22 cellular contexts compared by ENCODE assay signal in the genomic region with DNA sequence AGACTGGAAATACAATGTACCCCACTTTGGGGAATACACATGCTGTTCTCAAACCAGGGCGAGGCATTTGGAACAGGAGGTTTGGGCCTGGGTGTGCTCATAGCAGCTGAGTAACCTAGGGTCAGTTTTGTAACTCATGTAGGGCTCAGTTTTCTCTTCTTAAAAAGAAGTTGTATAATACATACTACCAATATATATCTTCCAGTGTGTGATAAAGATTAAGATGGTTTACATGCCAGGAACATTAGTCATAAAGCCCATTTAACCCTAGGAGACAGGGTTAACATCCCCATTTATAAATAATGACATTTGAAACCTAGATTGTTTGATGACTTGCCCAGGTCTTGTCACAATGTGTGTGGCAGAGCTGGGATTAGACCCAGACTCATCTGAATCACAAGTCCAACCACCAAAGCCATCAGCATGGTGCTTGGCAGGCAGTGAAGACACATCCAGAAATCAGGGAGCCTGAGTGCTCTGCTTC. TPM values are rescaled to one million over a fixed set of nuclear protein-coding genes. Genes with fewer than 3 reads are reported as not detected.
DNase-seq lines count a peak whose midpoint lies in the region; ATAC-seq, FAIRE-seq and TF ChIP-seq lines count a peak whose summit lies in the region.
"Had no signal": no experiment of that assay in that cellular context is flagged by ENCODE, and none has a peak within 500 bp of the region (broad histone marks: within the 10 kb centered on the region; RNA-seq: fewer than 3 reads in every experiment).

No MANE protein-coding gene starts in this region.

- no peaks in the 10 kb centered on the region for H3K9me3 ChIP-seq in keratinocyte (ENCODE audit: control insufficient read depth, low read depth, low read length)
- H3K9me3 ChIP-seq: heart right ventricle had no signal

- TF ChIP-seq CTCF in bronchial epithelial cell (IDR thresholded peaks at IDR 0.05; ENCODE audit: insufficient read depth, low read length, severe bottlenecking) (no peak), keratinocyte (optimal IDR thresholded peaks at IDR 0.05 in 1 of 3, IDR thresholded peaks at IDR 0.05 in 1 of 3, conservative IDR thresholded peaks at IDR 0.05 in 1 of 3; ENCODE audit: extremely low read depth in 1 of 3, insufficient read depth in 2 of 3, low read length in 3 of 3) (no peak), nephron progenitor cell (IDR thresholded peaks at IDR 0.05) (no peak)

- H3K4me3 Mint-ChIP-seq in nephron progenitor cell, result no peak overlapping the region
- H3K4me3 Mint-ChIP-seq: activated naive CD4-positive, alpha-beta T cell treated with anti-CD3 and anti-CD28 coated beads, Interleukin-2, amount 50 U/mL, for 24 hours; CD8-positive, alpha-beta T cell; effector memory CD8-positive, alpha-beta T cell; T-helper 17 cell; type B pancreatic cell had no signal

- dilution Hi-C loops in keratinocyte (cut with MboI; ENCODE audit: extremely low pct_ligation_motif_present, low sequenced_read_pairs), result no loop called here

- H3K9me1 ChIP-seq in keratinocyte (ENCODE audit: control insufficient read depth, extremely low read depth, insufficient read depth, low read length), result no peaks in the 10 kb centered on the region

- no peak overlapping the region for H3K27ac ChIP-seq in keratinocyte (ENCODE audit: control insufficient read depth, insufficient read depth, low read length)
- H3K27ac ChIP-seq: cardiac muscle cell, heart right ventricle had no signal

- no peaks in the 10 kb centered on the region for H3K36me3 Mint-ChIP-seq in nephron progenitor cell (ENCODE audit: low read depth)
- H3K36me3 Mint-ChIP-seq: activated naive CD4-positive, alpha-beta T cell treated with anti-CD3 and anti-CD28 coated beads, Interleukin-2, amount 50 U/mL, for 24 hours; CD8-positive, alpha-beta T cell; type B pancreatic cell had no signal

- no peak overlapping the region for H3K4me3 ChIP-seq in bronchial epithelial cell (ENCODE audit: low read depth, low read length)
- no peak overlapping the region for H3K4me3 ChIP-seq in keratinocyte (ENCODE audit: control insufficient read depth in 2 of 3, extremely low read depth in 1 of 3, insufficient read depth in 2 of 3, low read depth in 1 of 3, low read length in 3 of 3)
- H3K4me3 ChIP-seq: cardiac muscle cell, heart right ventricle had no signal

- H3K4me1 Mint-ChIP-seq in nephron progenitor cell, result peaks cover 34% of the 10 kb centered on the region
- H3K4me1 Mint-ChIP-seq: activated naive CD4-positive, alpha-beta T cell treated with anti-CD3 and anti-CD28 coated beads, Interleukin-2, amount 50 U/mL, for 24 hours; T-helper 17 cell had no signal

- peak; percentile 44; the same call in 1 of the 2 replicates for TF ChIP-seq EP300 in Ishikawa (IDR thresholded peaks at IDR 0.05; ENCODE audit: borderline replicate concordance)

- DNase-seq in A172 (ENCODE audit: low spot score), result peak; percentile 55
- peak; percentile 55 for DNase-seq in bronchial epithelial cell (ENCODE audit: low read depth)
- no peak for DNase-seq in keratinocyte (ENCODE audit: low read depth, low spot score)
- no peak for DNase-seq in NCI-H82 treated with DMSO at 0.1 percent for 48 hours (lab: John Stamatoyannopoulos, UW; ENCODE audit: unreplicated experiment)
- no peak for DNase-seq in germinal center (ENCODE audit: low spot score)
- no peak for DNase-seq in nephron progenitor cell
- DNase-seq: CD8-positive, alpha-beta T cell; effector memory CD8-positive, alpha-beta T cell; heart right ventricle; left colon; NCI-H1436; NCI-H510A; T-helper 17 cell had no signal

- no peak overlapping the region for H3K27ac Mint-ChIP-seq in nephron progenitor cell
- H3K27ac Mint-ChIP-seq: activated naive CD4-positive, alpha-beta T cell treated with anti-CD3 and anti-CD28 coated beads, Interleukin-2, amount 50 U/mL, for 24 hours; CD8-positive, alpha-beta T cell; effector memory CD8-positive, alpha-beta T cell; T-helper 17 cell had no signal

- H3K27me3 ChIP-seq in bronchial epithelial cell (ENCODE audit: control insufficient read depth, insufficient read depth, low read length), result no peaks in the 10 kb centered on the region
- H3K27me3 ChIP-seq in keratinocyte (ENCODE audit: control insufficient read depth, extremely low read depth, insufficient read depth, low read length), result no peaks in the 10 kb centered on the region
- H3K27me3 ChIP-seq: cardiac muscle cell had no signal

- peaks cover 29% of the 10 kb centered on the region for H3K4me1 ChIP-seq in keratinocyte (ENCODE audit: control insufficient read depth, extremely low read depth, insufficient read depth, low read length)

- H3K9me3 Mint-ChIP-seq in nephron progenitor cell, result no peaks in the 10 kb centered on the region
- H3K9me3 Mint-ChIP-seq: activated naive CD4-positive, alpha-beta T cell treated with anti-CD3 and anti-CD28 coated beads, Interleukin-2, amount 50 U/mL, for 24 hours; CD8-positive, alpha-beta T cell; effector memory CD8-positive, alpha-beta T cell; type B pancreatic cell had no signal

- H3K4me2 ChIP-seq in keratinocyte (ENCODE audit: control insufficient read depth, extremely low read depth, insufficient read depth, low read depth, low read length), result peak overlapping the region; percentile 41

- H3K79me2 ChIP-seq in keratinocyte (ENCODE audit: control insufficient read depth, insufficient read depth, low read length), result no peaks in the 10 kb centered on the region

- H3K27me3 Mint-ChIP-seq in nephron progenitor cell (ENCODE audit: low read depth, poor library complexity), result peaks cover 18% of the 10 kb centered on the region
- H3K27me3 Mint-ChIP-seq: activated naive CD4-positive, alpha-beta T cell treated with anti-CD3 and anti-CD28 coated beads, Interleukin-2, amount 50 U/mL, for 24 hours; type B pancreatic cell had no signal

- H3K9ac ChIP-seq in keratinocyte (ENCODE audit: control insufficient read depth, extremely low read depth, insufficient read depth, low read length), result no peak overlapping the region

- peaks cover 6% of the 10 kb centered on the region for H3K36me3 ChIP-seq in bronchial epithelial cell (ENCODE audit: control insufficient read depth, insufficient read depth, low read length)
- H3K36me3 ChIP-seq in keratinocyte (ENCODE audit: control insufficient read depth in 2 of 2, extremely low read depth in 1 of 2, insufficient read depth in 2 of 2, low read length in 2 of 2), result no peaks in the 10 kb centered on the region
- H3K36me3 ChIP-seq: cardiac muscle cell, heart right ventricle had no signal

- H2AFZ ChIP-seq in keratinocyte (ENCODE audit: control insufficient read depth, low read length), result no peak overlapping the region

- ATAC-seq in GM18868 (IDR thresholded peaks at IDR 0.05; ENCODE audit: unreplicated experiment), result no peak
- ATAC-seq: CD8-positive, alpha-beta T cell; effector memory CD8-positive, alpha-beta T cell; heart right ventricle; Panc1; T-helper 17 cell had no signal

- no peaks in the 10 kb centered on the region for H4K20me1 ChIP-seq in keratinocyte (ENCODE audit: control insufficient read depth, extremely low read depth, insufficient read depth, low read length)

- no peak for FAIRE-seq in bronchial epithelial cell (lab: Jason Lieb, UNC)
- FAIRE-seq in keratinocyte (lab: Jason Lieb, UNC), result no peak
- FAIRE-seq: A204.1 had no signal

- no peak for TF ChIP-seq RAD21 in Ishikawa (IDR thresholded peaks at IDR 0.05; ENCODE audit: low read depth)

TF ChIP-seq in Ishikawa, 13 proteins besides CTCF, POLR2A, EP300 and RAD21 (continues in another document):
- TF ChIP-seq TCF12 (IDR thresholded peaks at IDR 0.05; ENCODE audit: low read depth), result no peak
- TF ChIP-seq TAF1 (IDR thresholded peaks at IDR 0.05; ENCODE audit: low read depth), result no peak
- TF ChIP-seq FOXM1 (IDR thresholded peaks at IDR 0.05; ENCODE audit: borderline replicate concordance, low read depth), result no peak
- no peak for TF ChIP-seq YY1 (IDR thresholded peaks at IDR 0.05; ENCODE audit: low read depth)
- peak; percentile 67 for TF ChIP-seq NFIC (IDR thresholded peaks at IDR 0.05)
- TF ChIP-seq, protein P1, sequence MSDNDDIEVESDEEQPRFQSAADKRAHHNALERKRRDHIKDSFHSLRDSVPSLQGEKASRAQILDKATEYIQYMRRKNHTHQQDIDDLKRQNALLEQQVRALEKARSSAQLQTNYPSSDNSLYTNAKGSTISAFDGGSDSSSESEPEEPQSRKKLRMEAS (IDR thresholded peaks at IDR 0.05), result no peak
- TF ChIP-seq ZBTB7A (IDR thresholded peaks at IDR 0.05; ENCODE audit: low read depth), result no peak
- no peak for TF ChIP-seq EGR1 (IDR thresholded peaks at IDR 0.05)

RNA-seq across cellular contexts. Expression of gene AKR1B10, which starts 6.0 kb away (rescaled TPM):
- total RNA-seq in A172 (2014; rRNA removed; shearing (Covaris generic)), result 3.0 and 15.8 TPM in 2 replicates
- 6.5 and 11.1 TPM in 2 replicates for total RNA-seq in bronchial epithelial cell
- polyA plus RNA-seq in keratinocyte, result 2.7 to 22.5 TPM (median 13.2 TPM) in 3 replicates
- polyA plus RNA-seq in keratinocyte (2011; ENCODE audit: low read depth), result 9.6 TPM
- 4.6 and 8.0 TPM in 2 replicates for polyA plus RNA-seq in keratinocyte (2011; cell fraction: cytosol; rRNA removed)
- polyA plus RNA-seq in keratinocyte (2011; cell fraction: nucleus; rRNA removed), result 4.2 and 7.1 TPM in 2 replicates
- 2.3 and 19.2 TPM in 2 replicates for polyA plus RNA-seq in keratinocyte (2012; ENCODE audit: low replicate concordance)
- 0.62 to 10.2 TPM (median 6.8 TPM) in 3 replicates for polyA minus RNA-seq in keratinocyte
- polyA minus RNA-seq in keratinocyte (2011; cell fraction: cytosol; rRNA and poly(A)+ RNA removed), result 3.3 TPM
- 1.1 and 1.5 TPM in 2 replicates for polyA minus RNA-seq in keratinocyte (2011; cell fraction: nucleus; rRNA and poly(A)+ RNA removed)
- total RNA-seq: CD8-positive, alpha-beta T cell; G401; T-helper 17 cell had no signal

RNA-seq across cellular contexts. Expression of gene AKR1B15, which starts 15.6 kb away (rescaled TPM):
- not detected in 2 replicates for total RNA-seq in A172 (2014; rRNA removed; shearing (Covaris generic))
- under 0.01 and 0.13 TPM in 2 replicates for total RNA-seq in bronchial epithelial cell
- polyA plus RNA-seq in keratinocyte, result 0.15 to 0.48 TPM (median 0.28 TPM) in 3 replicates
- 2.2 TPM for polyA plus RNA-seq in keratinocyte (2011; ENCODE audit: low read depth)
- 0.14 and 0.15 TPM in 2 replicates for polyA plus RNA-seq in keratinocyte (2011; cell fraction: cytosol; rRNA removed)
- 0.25 and 0.28 TPM in 2 replicates for polyA plus RNA-seq in keratinocyte (2011; cell fraction: nucleus; rRNA removed)
- polyA plus RNA-seq in keratinocyte (2012; ENCODE audit: low replicate concordance), result 0.06 and 0.72 TPM in 2 replicates
- polyA minus RNA-seq in keratinocyte, result 0.22 to 0.23 TPM in 2 of 3 replicates, not detected in the other
- not detected for polyA minus RNA-seq in keratinocyte (2011; cell fraction: cytosol; rRNA and poly(A)+ RNA removed)
- not detected in 2 replicates for polyA minus RNA-seq in keratinocyte (2011; cell fraction: nucleus; rRNA and poly(A)+ RNA removed)
- total RNA-seq: CD8-positive, alpha-beta T cell; G401; heart right ventricle; pulmonary artery endothelial cell; T-helper 17 cell had no signal
- polyA plus RNA-seq: heart right ventricle had no signal

Comparison
In these comparisons a context has a peak if more than half of its experiments do, and no peak if none do; other contexts are left out.
1. DNase-seq: peak in A172 (single experiment) and bronchial epithelial cell (single experiment); none in keratinocyte (single experiment), NCI-H82 treated with DMSO at 0.1 percent for 48 hours (single experiment), germinal center (single experiment) and nephron progenitor cell (single experiment).